11 cellular contexts compared by ENCODE assay signal in genomic region chr2:133588144-133588543, GRCh38.
"Had no signal": no experiment of that assay in that cellular context is flagged by ENCODE, and none has a peak within 500 bp of the region (broad histone marks: within the 10 kb centered on the region; RNA-seq: fewer than 3 reads in every experiment).

No MANE protein-coding gene starts in this region.

- H2AFZ ChIP-seq: GM23248, GM23338 had no signal

- DNase-seq: GM23248, GOT3, H7, H9, HCEC 1CT, HFFc6 had no signal

- FAIRE-seq: H1, H54 had no signal

- ATAC-seq: GM23338, HCT116 had no signal

- H3K27ac ChIP-seq: GM23248 had no signal

- H3K9ac ChIP-seq: GM23248 had no signal

- H3K4me3 ChIP-seq: GM23248, GM23338, HAP-1 had no signal

- H3K4me2 ChIP-seq: GM23338 had no signal

- H3K9me3 ChIP-seq: HAP-1 had no signal

- H3K36me3 ChIP-seq: HAP-1 had no signal

- H3K4me1 ChIP-seq: HAP-1 had no signal
